Comparison of ENCODE assay signal across 15 cellular contexts in genomic region chr3:16378415-16378814, GRCh38.
DNase-seq lines count a peak whose midpoint lies in the region; ATAC-seq, FAIRE-seq and TF ChIP-seq lines count a peak whose summit lies in the region.
"Had no signal": no experiment of that assay in that cellular context is flagged by ENCODE, and none has a peak within 500 bp of the region (broad histone marks: within the 10 kb centered on the region; RNA-seq: fewer than 3 reads in every experiment).

No MANE protein-coding gene starts in this region.

- FAIRE-seq in kidney (lab: Jason Lieb, UNC), result no peak

- H3K79me2 ChIP-seq in OCI-LY1 (ENCODE audit: insufficient read depth, low read length), result peaks cover 9% of the 10 kb centered on the region; the same call in 1 of the 2 replicates
- H3K79me2 ChIP-seq in fibroblast of lung (ENCODE audit: control insufficient read depth, insufficient read depth, low read length), result no peaks in the 10 kb centered on the region

- no peak overlapping the region for H3K4me3 ChIP-seq in CD8-positive, alpha-beta memory T cell (ENCODE audit: low read length)
- no peak overlapping the region for H3K4me3 ChIP-seq in OCI-LY1 (ENCODE audit: low read depth, low read length, poor library complexity, severe bottlenecking)
- no peak overlapping the region for H3K4me3 ChIP-seq in fibroblast of lung (replicated peaks in 1 of 4; ENCODE audit: control extremely low read depth in 1 of 4, insufficient read depth in 1 of 4, low read depth in 3 of 4, low read length in 4 of 4)
- no peak overlapping the region for H3K4me3 ChIP-seq in testis
- no peak overlapping the region for H3K4me3 ChIP-seq in mucosa of descending colon
- no peak overlapping the region for H3K4me3 ChIP-seq in kidney (ENCODE audit: low read length in 2 of 2)
- H3K4me3 ChIP-seq: body of pancreas, heart left ventricle, ovary, SK-N-MC, stomach had no signal

- 81 to 89% methylated on average over 3 of the region's 3 CpGs for WGBS in testis, 2 donors

- POLR2A ChIA-PET in CD8-positive, alpha-beta memory T cell (lab: Charles Lee), result interaction anchor here (0.5 to 0.7 kb wide), 2 partner anchors 78 to 96 kb away, joined by 3 read pairs; no protein-coding TSS in a partner anchor
- POLR2A ChIA-PET in RWPE1 (lab: Yijun Ruan, JAX; ENCODE audit: low non-redundant PET), result no interaction called here

- no peaks in the 10 kb centered on the region for H3K36me3 ChIP-seq in CD8-positive, alpha-beta memory T cell (ENCODE audit: insufficient read depth, low read length)
- H3K36me3 ChIP-seq in OCI-LY1 (ENCODE audit: insufficient read depth, low read length) (peaks cover 85% of the 10 kb centered on the region), fibroblast of lung (ENCODE audit: control insufficient read depth, insufficient read depth, low read length) (peaks cover 4% of the 10 kb centered on the region), testis (ENCODE audit: low read depth, missing control alignments) (no peaks in the 10 kb centered on the region), mucosa of descending colon (ENCODE audit: low read depth) (no peaks in the 10 kb centered on the region), kidney (ENCODE audit: control insufficient read depth in 1 of 2, insufficient read depth in 2 of 2, low read length in 2 of 2) (no peaks in the 10 kb centered on the region)
- H3K36me3 ChIP-seq: ovary had no signal

- H3K27me3 Mint-ChIP-seq in CD8-positive, alpha-beta memory T cell, result no peaks in the 10 kb centered on the region

- no peak for TF ChIP-seq POLR2A in testis (IDR thresholded peaks at IDR 0.05)

- H3F3A ChIP-seq in OCI-LY1 (ENCODE audit: insufficient read depth, low read length), result peaks cover 19% of the 10 kb centered on the region

- H3K4me1 ChIP-seq in CD8-positive, alpha-beta memory T cell (ENCODE audit: insufficient read depth, low read length), result peaks cover 57% of the 10 kb centered on the region
- H3K4me1 ChIP-seq in OCI-LY1 (ENCODE audit: insufficient read depth, low read length, severe bottlenecking) (peaks cover 100% of the 10 kb centered on the region), fibroblast of lung (ENCODE audit: control insufficient read depth, extremely low read depth, insufficient read depth, low read length) (no peaks in the 10 kb centered on the region), testis (peaks cover under 1% of the 10 kb centered on the region), mucosa of descending colon (ENCODE audit: low read depth) (no peaks in the 10 kb centered on the region), kidney (ENCODE audit: control insufficient read depth in 1 of 2, insufficient read depth in 1 of 2, low read depth in 1 of 2, low read length in 2 of 2) (peaks cover 0 to 3% of the 10 kb centered on the region in 2 donors)
- H3K4me1 ChIP-seq: body of pancreas had no signal

- CTCF ChIA-PET in CD8-positive, alpha-beta memory T cell (lab: Charles Lee), result interaction anchor here (0.5 kb wide), 1 partner anchor 111 kb away, joined by 3 read pairs; no protein-coding TSS in a partner anchor
- CTCF ChIA-PET in RWPE1 (lab: Yijun Ruan, JAX), result no interaction called here

- no peaks in the 10 kb centered on the region for H3K27me3 ChIP-seq in CD8-positive, alpha-beta memory T cell (ENCODE audit: insufficient read depth, low read length, poor library complexity, severe bottlenecking)
- H3K27me3 ChIP-seq in OCI-LY1 (ENCODE audit: insufficient read depth, low read length) (no peaks in the 10 kb centered on the region), fibroblast of lung (ENCODE audit: control insufficient read depth, insufficient read depth, low read length) (no peaks in the 10 kb centered on the region), testis (no peaks in the 10 kb centered on the region)
- H3K27me3 ChIP-seq: body of pancreas, heart left ventricle, ovary, stomach had no signal

- DNase-seq in CD8-positive, alpha-beta memory T cell, result no peak
- DNase-seq in fibroblast of lung (ENCODE audit: low read depth in 2 of 2) (no peak), testis (no peak), mucosa of descending colon (no peak), kidney (no peak), RWPE1 (ENCODE audit: low spot score) (no peak)
- DNase-seq: body of pancreas, endodermal cell, heart left ventricle, NCI-H82, ovary, stomach had no signal

- peak; percentile 15 for ATAC-seq in GM19455 (IDR thresholded peaks at IDR 0.05; ENCODE audit: unreplicated experiment)
- no peak for ATAC-seq in mucosa of descending colon
- ATAC-seq: body of pancreas had no signal

- H3K27ac Mint-ChIP-seq in CD8-positive, alpha-beta memory T cell, result peak overlapping the region; percentile 78 to 89 (median 86)
- H3K27ac Mint-ChIP-seq: endodermal cell had no signal

- H3K27ac ChIP-seq in CD8-positive, alpha-beta memory T cell (ENCODE audit: low read depth, low read length), result no peak overlapping the region
- H3K27ac ChIP-seq in OCI-LY1 (ENCODE audit: low read depth, low read length, poor library complexity, severe bottlenecking), result peak overlapping the region; percentile 97
- peak overlapping the region; percentile 13 for H3K27ac ChIP-seq in fibroblast of lung (ENCODE audit: insufficient read depth, low read length)
- no peak overlapping the region for H3K27ac ChIP-seq in testis
- no peak overlapping the region for H3K27ac ChIP-seq in kidney (ENCODE audit: low read depth in 2 of 2, low read length in 2 of 2)
- H3K27ac ChIP-seq in RWPE1, result no peak overlapping the region
- H3K27ac ChIP-seq: body of pancreas, ovary, SK-N-MC, stomach had no signal

- H3K9me3 ChIP-seq in CD8-positive, alpha-beta memory T cell (ENCODE audit: low read length), result no peaks in the 10 kb centered on the region
- H3K9me3 ChIP-seq in OCI-LY1 (ENCODE audit: low read length), result no peaks in the 10 kb centered on the region
- H3K9me3 ChIP-seq in fibroblast of lung (ENCODE audit: control insufficient read depth, insufficient read depth, low read depth, low read length), result peaks cover 2% of the 10 kb centered on the region
- no peaks in the 10 kb centered on the region for H3K9me3 ChIP-seq in testis
- no peaks in the 10 kb centered on the region for H3K9me3 ChIP-seq in mucosa of descending colon
- no peaks in the 10 kb centered on the region for H3K9me3 ChIP-seq in kidney (ENCODE audit: control insufficient read depth in 1 of 2, low read length in 2 of 2)
- H3K9me3 ChIP-seq: body of pancreas, heart left ventricle, ovary, stomach had no signal

- peak overlapping the region; percentile 59 for H3K9ac ChIP-seq in OCI-LY1 (ENCODE audit: low read length)
- H3K9ac ChIP-seq in fibroblast of lung (ENCODE audit: insufficient read depth, low read length), result no peak overlapping the region
- no peak overlapping the region for H3K9ac ChIP-seq in kidney (ENCODE audit: low read length in 2 of 2)

- intact Hi-C loops in testis (cut with DNase I; ENCODE audit: low total_unique reads) (no loop called here), mucosa of descending colon (cut with DNase I, micrococcal nuclease) (no loop called here), kidney (cut with DNase I) (no loop called here)

- peak overlapping the region; percentile 47; the same call in 1 of the 2 replicates for H3K4me2 ChIP-seq in OCI-LY1 (ENCODE audit: low read length)
- no peak overlapping the region for H3K4me2 ChIP-seq in fibroblast of lung (ENCODE audit: extremely low read depth, insufficient read depth, low read length)

- H3K36me3 Mint-ChIP-seq in CD8-positive, alpha-beta memory T cell, result peaks cover 0 to 60% (median 22%) of the 10 kb centered on the region in 3 donors

- no peaks in the 10 kb centered on the region for H3K9me2 ChIP-seq in OCI-LY1 (ENCODE audit: low read depth, low read length)

- TF ChIP-seq CTCF in OCI-LY1 (IDR thresholded peaks at IDR 0.05; ENCODE audit: low read length) (no peak), fibroblast of lung (conservative IDR thresholded peaks at IDR 0.05 in 1 of 2, IDR thresholded peaks at IDR 0.05 in 1 of 2; ENCODE audit: low read depth in 1 of 2, low read length in 2 of 2) (no peak), testis (IDR thresholded peaks at IDR 0.05) (no peak), mucosa of descending colon (IDR thresholded peaks at IDR 0.05) (no peak), kidney (IDR thresholded peaks at IDR 0.05; ENCODE audit: borderline replicate concordance, extremely low read depth, insufficient read depth) (no peak), RWPE1 (conservative IDR thresholded peaks at IDR 0.05; ENCODE audit: low read depth) (no peak)

- H3K9me3 Mint-ChIP-seq in CD8-positive, alpha-beta memory T cell, result no peaks in the 10 kb centered on the region

- H3K4me3 Mint-ChIP-seq in CD8-positive, alpha-beta memory T cell, result peak overlapping the region in 5 of 7 donors; percentile 54 to 70 (median 63)
- H3K4me3 Mint-ChIP-seq: endodermal cell had no signal

- H3K4me1 Mint-ChIP-seq in CD8-positive, alpha-beta memory T cell, result peaks cover 78 to 97% (median 86%) of the 10 kb centered on the region in 3 donors

- H2AFZ ChIP-seq in OCI-LY1 (ENCODE audit: low read length) (no peak overlapping the region), fibroblast of lung (ENCODE audit: low read length) (no peak overlapping the region)

- H4K20me1 ChIP-seq in OCI-LY1 (ENCODE audit: insufficient read depth, low read length), result no peaks in the 10 kb centered on the region
- no peaks in the 10 kb centered on the region for H4K20me1 ChIP-seq in fibroblast of lung (ENCODE audit: control insufficient read depth, extremely low read depth, insufficient read depth, low read length)

Comparison
In these comparisons a context has a peak if more than half of its experiments do, and no peak if none do; other contexts are left out.
1. H3K27ac ChIP-seq: peak in OCI-LY1 (single experiment) and fibroblast of lung (single experiment); none in CD8-positive, alpha-beta memory T cell (single experiment), testis (0 of 2), kidney (0 of 2) and RWPE1 (single experiment).